Comparison of ENCODE assay signal across 2 cellular contexts in genomic region chr19:37654833-37655688, GRCh38.
TF ChIP-seq lines count a peak whose summit lies in the region.

Gene ZFP30, minus strand, starts transcription at chr19:37655465. Its CDS starts 7,643 bp downstream, at chr19:37647822.

TF ChIP-seq in HEK293, 187 proteins besides CTCF, POLR2A, EP300 and RAD21 (continued from another document and continues in another):
- no peak; the same call in 1 of the 2 replicates for TF ChIP-seq PRDM4 (tag by site-specific recombination; IDR thresholded peaks at IDR 0.05)
- no peak; the same call in 1 of the 2 replicates for TF ChIP-seq ZSCAN16 (tag by site-specific recombination; IDR thresholded peaks at IDR 0.05)
- peak; percentile 81 for TF ChIP-seq ZFHX2 (tag by site-specific recombination; conservative IDR thresholded peaks at IDR 0.05)
- TF ChIP-seq KLF17 (tag by site-specific recombination; IDR thresholded peaks at IDR 0.05): peak; percentile 64
- peak; percentile 36; the same call in 1 of the 2 replicates for TF ChIP-seq BCL6B (tag by site-specific recombination; IDR thresholded peaks at IDR 0.05)
- peak; percentile 69; the same call in 1 of the 2 replicates for TF ChIP-seq ZNF580 (tag by site-specific recombination; IDR thresholded peaks at IDR 0.05)
- TF ChIP-seq ZNF416 (tag by site-specific recombination; IDR thresholded peaks at IDR 0.05): 0 out of 2 replicates have a peak, but pooled peaks have one; percentile 50
- peak; percentile 62 for TF ChIP-seq ZBTB21 (tag by site-specific recombination; IDR thresholded peaks at IDR 0.05)
- TF ChIP-seq ZNF561 (tag by site-specific recombination; IDR thresholded peaks at IDR 0.05; ENCODE audit: borderline replicate concordance): peak; percentile 89
- TF ChIP-seq ZNF211 (tag by site-specific recombination; IDR thresholded peaks at IDR 0.05; ENCODE audit: low read depth): no peak
- TF ChIP-seq ZNF24 (tag by site-specific recombination; IDR thresholded peaks at IDR 0.05): no peak; the same call in 1 of the 2 replicates
- TF ChIP-seq KLF1 (tag by site-specific recombination; IDR thresholded peaks at IDR 0.05): peak; percentile 51
- no peak for TF ChIP-seq ATF2 (tag by site-specific recombination; IDR thresholded peaks at IDR 0.05; ENCODE audit: low read depth)
- no peak for TF ChIP-seq ZNF114 (tag by site-specific recombination; IDR thresholded peaks at IDR 0.05)
- TF ChIP-seq PRDM6 (tag by site-specific recombination; IDR thresholded peaks at IDR 0.05): no peak; the same call in 1 of the 2 replicates
- no peak for TF ChIP-seq KLF10 (tag by site-specific recombination; IDR thresholded peaks at IDR 0.05)
- no peak for TF ChIP-seq ZNF560 (tag by site-specific recombination; IDR thresholded peaks at IDR 0.05; ENCODE audit: borderline replicate concordance)

TF ChIP-seq in GM12878, 131 proteins besides CTCF, POLR2A, EP300 and RAD21 (continued from another document):
- TF ChIP-seq ZNF274 (IDR thresholded peaks at IDR 0.05; ENCODE audit: insufficient read depth, insufficient read length) (no peak), FOXM1 (IDR thresholded peaks at IDR 0.05; ENCODE audit: low read depth, low read length) (no peak), NRF1 (conservative IDR thresholded peaks at IDR 0.05; ENCODE audit: low read depth, low read length) (peak; percentile 53), SUZ12 (IDR thresholded peaks at IDR 0.05; ENCODE audit: unreplicated experiment) (no peak), ZBTB4 (CRISPR knock-in tag; IDR thresholded peaks at IDR 0.05) (no peak), RAD51 (IDR thresholded peaks at IDR 0.05) (no peak), STAT1 (conservative IDR thresholded peaks at IDR 0.05) (no peak), ZNF24 (IDR thresholded peaks at IDR 0.05) (no peak)
